ENCODE assay signal across 20 cellular contexts in genomic region chr15:101702077-101702476, GRCh38. TPM values are rescaled to one million over a fixed set of nuclear protein-coding genes. Genes with fewer than 3 reads are reported as not detected.
DNase-seq lines count a peak whose midpoint lies in the region; ATAC-seq and TF ChIP-seq lines count a peak whose summit lies in the region.
"Had no signal": no experiment of that assay in that cellular context is flagged by ENCODE, and none has a peak within 500 bp of the region (broad histone marks: within the 10 kb centered on the region; RNA-seq: fewer than 3 reads in every experiment).

No MANE protein-coding gene starts in this region.

- H3K4me1 Mint-ChIP-seq in stimulated activated naive B cell treated with anti-CD40 and anti-IgM and Interleukin-4, amounts not matched to agents 10 μg/mL and 1 μg/mL and 100 μg/mL, for 72 hours = peaks cover 10 to 23% of the 10 kb centered on the region in 2 donors

- peaks cover 30% of the 10 kb centered on the region for H3K4me1 ChIP-seq in DOHH2 (ENCODE audit: control insufficient read depth, low read length)
- no peaks in the 10 kb centered on the region for H3K4me1 ChIP-seq in foreskin keratinocyte
- H3K4me1 ChIP-seq: SJSA1 had no signal

- peak; percentile 38 for DNase-seq in amniotic epithelial cell (ENCODE audit: low read depth)
- peak; percentile 14 for DNase-seq in fibroblast of villous mesenchyme (ENCODE audit: low read depth)
- no peak for DNase-seq in stimulated activated naive B cell treated with anti-CD40 and anti-IgM and Interleukin-4, amounts not matched to agents 10 μg/mL and 1 μg/mL and 100 μg/mL, for 72 hours
- no peak for DNase-seq in foreskin keratinocyte
- DNase-seq in H7 = no peak
- DNase-seq in activated T-cell treated with anti-CD3 and anti-CD28 coated beads for 4 hours = no peak
- DNase-seq: ACHN; CD4-positive, alpha-beta memory T cell; DMS79; GM23248; MV-4-11; NCI-H1436; NCI-H2029 treated with DMSO at 0.1 percent for 48 hours; NCI-H2171 treated with DMSO at 0.1 percent for 48 hours; NCI-H774; PC-3 had no signal

- H3K4me2 ChIP-seq in DOHH2 (ENCODE audit: low read length) = peak overlapping the region; percentile 82

- peak in 1 of 2 donors; percentile 10 for ATAC-seq in stimulated activated naive B cell treated with anti-CD40 and anti-IgM and Interleukin-4, amounts not matched to agents 10 μg/mL and 1 μg/mL and 100 μg/mL, for 72 hours (replicated peaks)
- no peak for ATAC-seq in foreskin keratinocyte
- ATAC-seq in GM21529 (IDR thresholded peaks at IDR 0.05; ENCODE audit: unreplicated experiment) = no peak
- ATAC-seq: K562, PC-3 had no signal

- no peaks in the 10 kb centered on the region for H3K27me3 ChIP-seq in DOHH2 (ENCODE audit: control insufficient read depth, low read length)
- no peaks in the 10 kb centered on the region for H3K27me3 ChIP-seq in foreskin keratinocyte
- H3K27me3 ChIP-seq in H7 (ENCODE audit: control insufficient read depth, insufficient read depth, low read length) = no peaks in the 10 kb centered on the region
- H3K27me3 ChIP-seq: SJSA1 had no signal

- TF ChIP-seq CTCF in DOHH2 (IDR thresholded peaks at IDR 0.05; ENCODE audit: low read depth, low read length, poor library complexity, severe bottlenecking) (no peak), fibroblast of villous mesenchyme (IDR thresholded peaks at IDR 0.05; ENCODE audit: insufficient read depth, low read depth, low read length) (no peak), foreskin keratinocyte (conservative IDR thresholded peaks at IDR 0.05) (no peak)

- H3F3A ChIP-seq in DOHH2 (ENCODE audit: control insufficient read depth, insufficient read depth) = peaks cover 11% of the 10 kb centered on the region

- H3K9me3 Mint-ChIP-seq in stimulated activated naive B cell treated with anti-CD40 and anti-IgM and Interleukin-4, amounts not matched to agents 10 μg/mL and 1 μg/mL and 100 μg/mL, for 72 hours = no peaks in the 10 kb centered on the region
- H3K9me3 Mint-ChIP-seq: CD4-positive, alpha-beta memory T cell had no signal

- H3K9me3 ChIP-seq in DOHH2 (ENCODE audit: control insufficient read depth, insufficient read depth, low read length) = no peaks in the 10 kb centered on the region
- H3K9me3 ChIP-seq: SJSA1 had no signal

- peaks cover 27 to 62% of the 10 kb centered on the region in 2 donors for H3K36me3 Mint-ChIP-seq in stimulated activated naive B cell treated with anti-CD40 and anti-IgM and Interleukin-4, amounts not matched to agents 10 μg/mL and 1 μg/mL and 100 μg/mL, for 72 hours

- H3K9me2 ChIP-seq in DOHH2 (replicated peaks; ENCODE audit: control insufficient read depth, low read length) = no peaks in the 10 kb centered on the region

- H3K27me3 Mint-ChIP-seq in stimulated activated naive B cell treated with anti-CD40 and anti-IgM and Interleukin-4, amounts not matched to agents 10 μg/mL and 1 μg/mL and 100 μg/mL, for 72 hours = no peaks in the 10 kb centered on the region
- H3K27me3 Mint-ChIP-seq: CD4-positive, alpha-beta memory T cell had no signal

- H3K79me2 ChIP-seq in DOHH2 (ENCODE audit: control insufficient read depth, low read length) = no peaks in the 10 kb centered on the region

- H3K4me3 ChIP-seq in DOHH2 (ENCODE audit: low read length) = peak overlapping the region; percentile 60
- no peak overlapping the region for H3K4me3 ChIP-seq in fibroblast of villous mesenchyme (ENCODE audit: low read depth, low read length)
- no peak overlapping the region for H3K4me3 ChIP-seq in H7 (ENCODE audit: insufficient read depth, low read depth, low read length)
- H3K4me3 ChIP-seq: GM23248, K562, SJSA1 had no signal

- peak overlapping the region; percentile 80 for H3K27ac ChIP-seq in DOHH2 (ENCODE audit: low read depth, low read length)
- H3K27ac ChIP-seq in foreskin keratinocyte = no peak overlapping the region
- H3K27ac ChIP-seq: GM23248, SJSA1 had no signal

- no peaks in the 10 kb centered on the region for H4K20me1 ChIP-seq in DOHH2 (ENCODE audit: control insufficient read depth, insufficient read depth, low read depth, low read length)

- peak overlapping the region; percentile 85 for H3K27ac Mint-ChIP-seq in stimulated activated naive B cell treated with anti-CD40 and anti-IgM and Interleukin-4, amounts not matched to agents 10 μg/mL and 1 μg/mL and 100 μg/mL, for 72 hours

- peaks cover 30% of the 10 kb centered on the region for H3K36me3 ChIP-seq in DOHH2 (ENCODE audit: control insufficient read depth, low read length)
- H3K36me3 ChIP-seq in H7 (replicated peaks; ENCODE audit: control insufficient read depth, insufficient read depth, low read length) = peaks cover 2% of the 10 kb centered on the region

- peak overlapping the region; percentile 55 to 74 for H3K4me3 Mint-ChIP-seq in stimulated activated naive B cell treated with anti-CD40 and anti-IgM and Interleukin-4, amounts not matched to agents 10 μg/mL and 1 μg/mL and 100 μg/mL, for 72 hours
- H3K4me3 Mint-ChIP-seq: CD4-positive, alpha-beta memory T cell had no signal

RNA-seq across cellular contexts. Expression of gene TARS3, which starts 22.2 kb away (rescaled TPM):
- 13.8 and 13.9 TPM in 2 replicates for total RNA-seq in fibroblast of villous mesenchyme
- total RNA-seq in foreskin keratinocyte = 6.8 and 8.0 TPM in 2 replicates
- polyA plus RNA-seq in foreskin keratinocyte = 3.2 and 4.5 TPM in 2 replicates
- 6.2 and 8.0 TPM in 2 replicates for total RNA-seq in H7 (2014; rRNA removed; shearing (Covaris generic))

RNA-seq across cellular contexts. Expression of gene TM2D3, which starts 49.9 kb away (rescaled TPM):
- total RNA-seq in fibroblast of villous mesenchyme (36.7 and 48.4 TPM in 2 replicates), foreskin keratinocyte (36.4 and 39.5 TPM in 2 replicates)
- polyA plus RNA-seq in foreskin keratinocyte = 36.8 and 37.5 TPM in 2 replicates
- 27.4 and 41.6 TPM in 2 replicates for total RNA-seq in H7 (2014; rRNA removed; shearing (Covaris generic))

Comparison
In these comparisons a context has a peak if more than half of its experiments do, and no peak if none do; other contexts are left out.
1. DNase-seq: peak in amniotic epithelial cell (single experiment) and fibroblast of villous mesenchyme (single experiment); none in stimulated activated naive B cell treated with anti-CD40 and anti-IgM and Interleukin-4, amounts not matched to agents 10 μg/mL and 1 μg/mL and 100 μg/mL, for 72 hours (single experiment), foreskin keratinocyte (0 of 2), H7 (single experiment) and activated T-cell treated with anti-CD3 and anti-CD28 coated beads for 4 hours (single experiment).